In genomic region chr2:20183373-20183772, GRCh38 we compare ENCODE assay signal across 1 cellular context.
TF ChIP-seq lines count a peak whose summit lies in the region.

No MANE protein-coding gene starts in this region.

TF ChIP-seq in HepG2, 621 proteins besides CTCF, POLR2A, EP300 and RAD21 (continued from another document):
- TF ChIP-seq ZNF382 (CRISPR knock-in tag; IDR thresholded peaks at IDR 0.05; ENCODE audit: borderline replicate concordance) (no peak), ZSCAN12 (CRISPR knock-in tag; IDR thresholded peaks at IDR 0.05) (no peak), THYN1 (CRISPR knock-in tag; IDR thresholded peaks at IDR 0.05; ENCODE audit: borderline replicate concordance, low read depth) (no peak), ZNF331 (CRISPR knock-in tag; IDR thresholded peaks at IDR 0.05) (no peak), MBD4 (IDR thresholded peaks at IDR 0.05; ENCODE audit: borderline replicate concordance, low read length) (no peak), CAMTA2 (CRISPR knock-in tag; IDR thresholded peaks at IDR 0.05; ENCODE audit: borderline replicate concordance) (no peak)
TF ChIP-seq in HepG2: peak in this region for 0.
